ENCODE assay signal across 26 cellular contexts in the genomic region with DNA sequence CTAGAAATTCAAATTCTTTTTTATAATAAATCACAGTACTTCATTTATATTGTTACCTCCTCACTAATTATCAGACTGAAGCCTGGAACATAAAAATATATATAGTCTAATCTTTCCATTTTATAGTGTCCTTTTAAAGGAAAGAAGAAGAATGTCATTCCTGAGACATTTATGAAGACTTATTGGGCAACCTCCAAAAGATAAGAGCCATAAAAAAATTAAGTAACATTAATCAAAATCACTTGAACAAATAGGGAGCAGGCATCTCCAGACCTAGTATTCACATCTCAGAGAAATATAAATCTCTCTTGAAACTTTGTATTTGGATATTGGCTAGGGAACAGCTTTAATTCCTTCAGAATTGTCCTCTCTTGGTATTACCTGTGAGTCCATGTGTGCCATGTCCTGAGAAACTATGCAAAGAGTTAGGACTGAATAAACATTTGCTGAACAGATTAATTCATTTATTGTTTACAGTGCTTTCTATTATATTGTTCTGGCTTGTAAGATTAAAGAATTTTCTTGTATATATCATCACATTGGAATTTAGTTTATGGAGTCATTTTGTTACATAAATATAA.
"Had no signal": no experiment of that assay in that cellular context is flagged by ENCODE, and none has a peak within 500 bp of the region (broad histone marks: within the 10 kb centered on the region; RNA-seq: fewer than 3 reads in every experiment).

No MANE protein-coding gene starts in this region.

- DNase-seq: nephron progenitor cell; nucleus accumbens; pancreas; right cardiac atrium; right lobe of liver; sigmoid colon; small intestine; stimulated activated CD4-positive, alpha-beta T cell treated with anti-CD3 and anti-CD28 coated beads, Interleukin-15, amount 100 ng/mL, for 24 hours; stimulated activated CD4-positive, alpha-beta T cell treated with anti-CD3 and anti-CD28 coated beads, Interleukin-2, amount 100 ng/mL, for 24 hours; stimulated activated CD4-positive, alpha-beta T cell treated with anti-CD3 and anti-CD28 coated beads, Interleukin-2, amount 100 ng/mL, for 48 hours; stimulated activated CD4-positive, alpha-beta T cell treated with anti-CD3 and anti-CD28 coated beads, Interleukin-4, amount 100 ng/mL, for 24 hours; stimulated activated naive B cell treated with anti-CD40 and anti-IgM and Interleukin-4, amounts not matched to agents 10 μg/mL and 1 μg/mL and 100 μg/mL, for 72 hours; stimulated activated naive CD4-positive, alpha-beta T cell treated with Interleukin-2 at 50 U/mL for 16 hours; stomach; thyroid gland; trophoblast cell; upper lobe of left lung had no signal

- H3K27ac ChIP-seq: neutrophil, pancreas, prostate gland, right lobe of liver, sigmoid colon, stomach, thoracic aorta, thyroid gland, tibial nerve, upper lobe of left lung, vagina had no signal

- H3K27ac Mint-ChIP-seq: natural killer cell treated with Interleukin-12 subunit alpha and Interleukin-12 subunit beta and Interleukin-15 and Interleukin-18, amount 100 ng/mL, for 72 hours; nephron progenitor cell; stimulated activated effector memory CD8-positive, alpha-beta T cell treated with anti-CD3 and anti-CD28 coated beads, Interleukin-12 subunit alpha, Interleukin-12 subunit beta, amount 100 ng/mL, for 72 hours; stimulated activated naive B cell treated with anti-CD40 and anti-IgM and Interleukin-4, amounts not matched to agents 10 μg/mL and 1 μg/mL and 100 μg/mL, for 72 hours; stimulated activated naive CD8-positive, alpha-beta T cell treated with anti-CD3 and anti-CD28 coated beads, Interleukin-15, Interleukin-2, amounts not matched to agents 100 ng/mL and 50 ng/mL, for 24 hours had no signal

- H3K9me3 Mint-ChIP-seq: nephron progenitor cell had no signal

- H3K36me3 Mint-ChIP-seq: stimulated activated effector memory CD8-positive, alpha-beta T cell treated with anti-CD3 and anti-CD28 coated beads, Interleukin-12 subunit alpha, Interleukin-12 subunit beta, amount 100 ng/mL, for 72 hours; stimulated activated naive B cell treated with anti-CD40 and anti-IgM and Interleukin-4, amounts not matched to agents 10 μg/mL and 1 μg/mL and 100 μg/mL, for 72 hours had no signal

- H3K4me1 Mint-ChIP-seq: neural crest cell; stimulated activated effector memory CD8-positive, alpha-beta T cell treated with anti-CD3 and anti-CD28 coated beads, Interleukin-12 subunit alpha, Interleukin-12 subunit beta, amount 100 ng/mL, for 72 hours; stimulated activated naive B cell treated with anti-CD40 and anti-IgM and Interleukin-4, amounts not matched to agents 10 μg/mL and 1 μg/mL and 100 μg/mL, for 72 hours had no signal

- H3K9me3 ChIP-seq: neutrophil, pancreas, prostate gland, right lobe of liver, sigmoid colon, stomach, thoracic aorta, thyroid gland, tibial nerve, upper lobe of left lung, vagina had no signal

- H3K4me1 ChIP-seq: pancreas, prostate gland, right lobe of liver, sigmoid colon, stomach, thyroid gland, tibial nerve, upper lobe of left lung, vagina had no signal

- H3K4me3 Mint-ChIP-seq: natural killer cell treated with Interleukin-12 subunit alpha and Interleukin-12 subunit beta and Interleukin-15 and Interleukin-18, amount 100 ng/mL, for 72 hours; nephron progenitor cell; neural crest cell; stimulated activated effector memory CD8-positive, alpha-beta T cell treated with anti-CD3 and anti-CD28 coated beads, Interleukin-12 subunit alpha, Interleukin-12 subunit beta, amount 100 ng/mL, for 72 hours; stimulated activated naive B cell treated with anti-CD40 and anti-IgM and Interleukin-4, amounts not matched to agents 10 μg/mL and 1 μg/mL and 100 μg/mL, for 72 hours; stimulated activated naive CD8-positive, alpha-beta T cell treated with anti-CD3 and anti-CD28 coated beads, Interleukin-15, Interleukin-2, amounts not matched to agents 100 ng/mL and 50 ng/mL, for 24 hours had no signal

- H3K4me3 ChIP-seq: pancreas, prostate gland, right lobe of liver, sigmoid colon, stomach, thoracic aorta, thyroid gland, tibial nerve, upper lobe of left lung, vagina had no signal

- H3K27me3 ChIP-seq: neutrophil, pancreas, right lobe of liver, sigmoid colon, stomach, thyroid gland, tibial nerve, upper lobe of left lung, vagina had no signal

- ATAC-seq: natural killer cell treated with Interleukin-12 subunit alpha and Interleukin-12 subunit beta and Interleukin-15 and Interleukin-18, amount 100 ng/mL, for 72 hours; pancreas; right cardiac atrium; right lobe of liver; stimulated activated effector memory CD8-positive, alpha-beta T cell treated with anti-CD3 and anti-CD28 coated beads, Interleukin-12 subunit alpha, Interleukin-12 subunit beta, amount 100 ng/mL, for 72 hours; stimulated activated naive B cell treated with anti-CD40 and anti-IgM and Interleukin-4, amounts not matched to agents 10 μg/mL and 1 μg/mL and 100 μg/mL, for 72 hours had no signal

- H3K36me3 ChIP-seq: neutrophil, pancreas, prostate gland, right lobe of liver, sigmoid colon, stomach, thoracic aorta, thyroid gland, tibial nerve, upper lobe of left lung, vagina had no signal

- H3K27me3 Mint-ChIP-seq: natural killer cell treated with Interleukin-12 subunit alpha and Interleukin-12 subunit beta and Interleukin-15 and Interleukin-18, amount 100 ng/mL, for 72 hours; stimulated activated naive B cell treated with anti-CD40 and anti-IgM and Interleukin-4, amounts not matched to agents 10 μg/mL and 1 μg/mL and 100 μg/mL, for 72 hours; stimulated activated naive CD8-positive, alpha-beta T cell treated with anti-CD3 and anti-CD28 coated beads, Interleukin-15, Interleukin-2, amounts not matched to agents 100 ng/mL and 50 ng/mL, for 24 hours had no signal
